In the genomic region with DNA sequence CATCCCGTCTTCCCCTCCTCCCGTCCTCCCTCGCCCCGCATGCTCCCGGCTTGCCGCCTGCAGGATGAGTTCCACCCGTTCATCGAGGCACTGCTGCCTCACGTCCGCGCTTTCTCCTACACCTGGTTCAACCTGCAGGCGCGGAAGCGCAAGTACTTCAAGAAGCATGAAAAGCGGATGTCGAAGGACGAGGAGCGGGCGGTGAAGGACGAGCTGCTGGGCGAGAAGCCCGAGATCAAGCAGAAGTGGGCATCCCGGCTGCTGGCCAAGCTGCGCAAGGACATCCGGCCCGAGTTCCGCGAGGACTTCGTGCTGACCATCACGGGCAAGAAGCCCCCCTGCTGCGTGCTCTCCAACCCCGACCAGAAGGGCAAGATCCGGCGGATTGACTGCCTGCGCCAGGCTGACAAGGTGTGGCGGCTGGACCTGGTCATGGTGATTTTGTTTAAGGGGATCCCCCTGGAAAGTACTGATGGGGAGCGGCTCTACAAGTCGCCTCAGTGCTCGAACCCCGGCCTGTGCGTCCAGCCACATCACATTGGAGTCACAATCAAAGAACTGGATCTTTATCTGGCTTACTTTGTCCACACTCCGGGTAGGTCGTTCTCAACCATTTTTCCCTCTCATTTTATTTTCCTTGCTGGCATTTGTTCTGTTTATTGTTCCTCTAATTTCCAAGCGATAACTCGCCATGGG, we compare ENCODE assay signal across 9 cellular contexts. TPM values are rescaled to one million over a fixed set of nuclear protein-coding genes. Genes with fewer than 3 reads are reported as not detected.
DNase-seq lines count a peak whose midpoint lies in the region; ATAC-seq and TF ChIP-seq lines count a peak whose summit lies in the region.
"Had no signal": no experiment of that assay in that cellular context is flagged by ENCODE, and none has a peak within 500 bp of the region (broad histone marks: within the 10 kb centered on the region; RNA-seq: fewer than 3 reads in every experiment).

No MANE protein-coding gene starts in this region.

- peak overlapping the region; percentile 65 for H3K4me3 ChIP-seq in AG04450 (ENCODE audit: low read depth, low read length)
- H3K4me3 ChIP-seq in endocrine pancreas (ENCODE audit: control insufficient read depth, insufficient read depth, low read length): peak overlapping the region; percentile 73

- CTCF ChIA-PET in AG04450 (lab: Charles Lee): interaction anchor here (1.4 to 6.8 kb wide), 3 partner anchors 9 to 47 kb away, joined by 3 to 46 read pairs (median 6); no protein-coding TSS in a partner anchor

- H3K27me3 Mint-ChIP-seq in natural killer cell treated with Interleukin-12 subunit alpha and Interleukin-12 subunit beta and Interleukin-15 and Interleukin-18, amount 100 ng/mL, for 72 hours: peaks cover 47 to 52% of the 10 kb centered on the region in 2 donors

- no peaks in the 10 kb centered on the region for H3K36me3 Mint-ChIP-seq in natural killer cell treated with Interleukin-12 subunit alpha and Interleukin-12 subunit beta and Interleukin-15 and Interleukin-18, amount 100 ng/mL, for 72 hours

- peaks cover 12 to 20% of the 10 kb centered on the region in 2 donors for H3K4me1 Mint-ChIP-seq in natural killer cell treated with Interleukin-12 subunit alpha and Interleukin-12 subunit beta and Interleukin-15 and Interleukin-18, amount 100 ng/mL, for 72 hours (ENCODE audit: low read depth in 2 of 2)

- peak overlapping the region; percentile 28 for H3K4me3 Mint-ChIP-seq in natural killer cell treated with Interleukin-12 subunit alpha and Interleukin-12 subunit beta and Interleukin-15 and Interleukin-18, amount 100 ng/mL, for 72 hours

- no peaks in the 10 kb centered on the region for H3K9me3 Mint-ChIP-seq in natural killer cell treated with Interleukin-12 subunit alpha and Interleukin-12 subunit beta and Interleukin-15 and Interleukin-18, amount 100 ng/mL, for 72 hours

- DNase-seq in AG04450 (ENCODE audit: low read depth, low spot score) (no peak), NCI-H1417 (lab: John Stamatoyannopoulos, UW) (peak; percentile 30 to 77 (median 74)), dedifferentiated amniotic fluid mesenchymal stem cell (ENCODE audit: extremely low spot score) (no peak)
- no peak for DNase-seq in natural killer cell treated with Interleukin-12 subunit alpha and Interleukin-12 subunit beta and Interleukin-15 and Interleukin-18, amount 100 ng/mL, for 72 hours (ENCODE audit: low spot score)
- no peak for DNase-seq in stimulated activated CD4-positive, alpha-beta T cell treated with anti-CD3 and anti-CD28 coated beads, Interleukin-15, amount 100 ng/mL, for 24 hours
- DNase-seq: NCI-H1436 had no signal

- H3K27ac ChIP-seq in AG04450 (ENCODE audit: low read depth, low read length): peak overlapping the region; percentile 47

- H3K9ac ChIP-seq in endocrine pancreas (ENCODE audit: control insufficient read depth, insufficient read depth, low read length): peak overlapping the region; percentile 40

- no peak for ATAC-seq in natural killer cell treated with Interleukin-12 subunit alpha and Interleukin-12 subunit beta and Interleukin-15 and Interleukin-18, amount 100 ng/mL, for 72 hours
- ATAC-seq in GM18870 (IDR thresholded peaks at IDR 0.05; ENCODE audit: unreplicated experiment) (no peak), HG03108 (IDR thresholded peaks at IDR 0.05; ENCODE audit: unreplicated experiment) (no peak)

- H3K9me3 ChIP-seq in AG04450 (ENCODE audit: control insufficient read depth, insufficient read depth, low read length): no peaks in the 10 kb centered on the region; the same call in 1 of the 2 replicates
- no peaks in the 10 kb centered on the region for H3K9me3 ChIP-seq in endocrine pancreas (ENCODE audit: control insufficient read depth, low read length)

- H3K36me3 ChIP-seq in endocrine pancreas (ENCODE audit: control insufficient read depth, insufficient read depth, low read length): no peaks in the 10 kb centered on the region

- no peak for TF ChIP-seq CTCF in AG04450 (IDR thresholded peaks at IDR 0.05; ENCODE audit: low read depth, low read length)

- H3K4me1 ChIP-seq in endocrine pancreas (ENCODE audit: control insufficient read depth, insufficient read depth, low read length): peaks cover 6% of the 10 kb centered on the region

- H3K27me3 ChIP-seq in AG04450 (ENCODE audit: control insufficient read depth, insufficient read depth, low read length): no peaks in the 10 kb centered on the region
- no peaks in the 10 kb centered on the region for H3K27me3 ChIP-seq in endocrine pancreas (ENCODE audit: control insufficient read depth, insufficient read depth, low read length)

- H3K27ac Mint-ChIP-seq in natural killer cell treated with Interleukin-12 subunit alpha and Interleukin-12 subunit beta and Interleukin-15 and Interleukin-18, amount 100 ng/mL, for 72 hours: no peak overlapping the region

- POLR2A ChIA-PET in AG04450 (lab: Yijun Ruan, JAX): interaction anchor here (0.6 to 1.4 kb wide), 3 partner anchors 9 to 33 kb away, joined by 3 read pairs; no protein-coding TSS in a partner anchor

RNA-seq across cellular contexts. Expression of gene NFIX, which starts 29.8 kb away (rescaled TPM):
- 15.1 and 22.3 TPM in 2 replicates for polyA plus RNA-seq in AG04450 (2011; rRNA removed)
- 32.8 and 33.9 TPM in 2 replicates for polyA minus RNA-seq in AG04450 (2011; rRNA and poly(A)+ RNA removed)
- under 1 TPM; 0.31 to 0.89 TPM for total RNA-seq in natural killer cell treated with Interleukin-12 subunit alpha and Interleukin-12 subunit beta and Interleukin-15 and Interleukin-18, amount 100 ng/mL, for 72 hours

RNA-seq across cellular contexts. Expression of gene DAND5, which starts 55.7 kb away (rescaled TPM):
- polyA plus RNA-seq in AG04450 (2011; rRNA removed): not detected in 2 replicates
- not detected in 2 replicates for polyA minus RNA-seq in AG04450 (2011; rRNA and poly(A)+ RNA removed)
- not detected for total RNA-seq in natural killer cell treated with Interleukin-12 subunit alpha and Interleukin-12 subunit beta and Interleukin-15 and Interleukin-18, amount 100 ng/mL, for 72 hours

Comparison
In these comparisons a context has a peak if more than half of its experiments do, and no peak if none do; other contexts are left out.
1. DNase-seq: peak in NCI-H1417 (3 of 3); none in AG04450 (single experiment), natural killer cell treated with Interleukin-12 subunit alpha and Interleukin-12 subunit beta and Interleukin-15 and Interleukin-18, amount 100 ng/mL, for 72 hours (single experiment), dedifferentiated amniotic fluid mesenchymal stem cell (single experiment) and stimulated activated CD4-positive, alpha-beta T cell treated with anti-CD3 and anti-CD28 coated beads, Interleukin-15, amount 100 ng/mL, for 24 hours (single experiment).